ENCODE assay signal across 13 cellular contexts in the genomic region with DNA sequence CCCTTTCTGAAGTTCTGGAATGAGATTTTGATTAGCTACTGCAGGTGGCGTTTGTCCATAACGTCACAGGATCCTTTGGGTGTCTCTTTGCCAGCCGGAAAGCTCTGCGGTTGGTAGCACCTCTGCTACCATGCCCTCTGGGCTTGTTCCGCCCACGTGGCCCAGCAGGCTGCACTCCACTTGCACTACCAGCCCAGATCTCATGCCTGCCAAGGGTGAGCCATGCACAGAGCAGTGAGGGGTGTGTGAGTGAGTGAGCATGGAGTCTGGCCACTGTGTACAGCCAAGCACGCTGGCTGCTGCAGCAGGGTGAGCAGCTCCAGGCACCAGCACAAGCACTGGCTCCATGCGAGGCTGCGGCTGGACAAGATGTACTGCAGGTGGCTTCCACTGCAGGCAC. TPM values are rescaled to one million over a fixed set of nuclear protein-coding genes. Genes with fewer than 3 reads are reported as not detected.
A peak's percentile ranks its signal among the peaks of the same experiment; 100 is the strongest.
DNase-seq lines count a peak whose midpoint lies in the region; ATAC-seq, FAIRE-seq and TF ChIP-seq lines count a peak whose summit lies in the region.
"Had no signal": no experiment of that assay in that cellular context is flagged by ENCODE, and none has a peak within 500 bp of the region (broad histone marks: within the 10 kb centered on the region; RNA-seq: fewer than 3 reads in every experiment).

No MANE protein-coding gene starts in this region.

- ATAC-seq in HepG2, result peak; percentile 64
- no peak for ATAC-seq in right lobe of liver
- ATAC-seq: activated naive CD8-positive, alpha-beta T cell treated with anti-CD3 and anti-CD28 coated beads, Interleukin-2, amount 50 U/mL, for 24 hours had no signal

- H2AFZ ChIP-seq in HepG2 (ENCODE audit: low read length) (no peak overlapping the region), H1 (ENCODE audit: low read length) (no peak overlapping the region)

- H3K18ac ChIP-seq in H1 (ENCODE audit: extremely low read depth, low read length), result no peak overlapping the region

- FAIRE-seq in HepG2 (lab: Jason Lieb, UNC), result no peak
- FAIRE-seq in H1 (lab: Jason Lieb, UNC), result no peak

- POLR2A ChIA-PET in HepG2 (lab: Yijun Ruan, JAX) (no interaction called here), H1 (lab: Charles Lee; ENCODE audit: partially characterized antibody) (interaction anchor here (0.6 to 13.8 kb wide), 17 partner anchors 8 to 456 kb away, joined by 3 to 152 read pairs (median 4); partner anchors contain the start of gene HNRNPDL)

- no peak overlapping the region for H3K4me2 ChIP-seq in HepG2 (ENCODE audit: low read depth, low read length)
- no peak overlapping the region for H3K4me2 ChIP-seq in H1 (ENCODE audit: insufficient read depth in 1 of 2, low read depth in 2 of 2, low read length in 2 of 2)

- CTCF ChIA-PET in HepG2 (lab: Yijun Ruan, JAX; ENCODE audit: low intra/inter-chr PET ratio, low total read pairs) (no interaction called here), H1 (lab: Charles Lee; ENCODE audit: partially characterized antibody) (interaction anchor here (0.7 to 3.1 kb wide), 8 partner anchors 9 to 363 kb away, joined by 3 to 14 read pairs (median 4); partner anchors contain the start of gene HNRNPDL)

- peak overlapping the region; percentile 33; the same call in 1 of the 2 replicates for H2BK12ac ChIP-seq in H1 (ENCODE audit: low read depth, low read length)

- no peak overlapping the region for H2BK5ac ChIP-seq in H1 (ENCODE audit: low read depth, low read length)

- H4K20me1 ChIP-seq in HepG2 (ENCODE audit: insufficient read depth, low read length), result no peaks in the 10 kb centered on the region; the same call in 1 of the 2 replicates
- peaks cover 0 to 5% of the 10 kb centered on the region in 2 experiments for H4K20me1 ChIP-seq in H1 (replicated peaks in 1 of 2; ENCODE audit: control insufficient read depth in 1 of 2, insufficient read depth in 2 of 2, low read length in 2 of 2)

- no peak for TF ChIP-seq EP300 in HepG2 (IDR thresholded peaks at IDR 0.05; ENCODE audit: low read depth in 2 of 2, low read length in 2 of 2)
- no peak for TF ChIP-seq EP300 in HepG2 (CRISPR knock-in tag; IDR thresholded peaks at IDR 0.05; ENCODE audit: borderline replicate concordance)
- TF ChIP-seq EP300 in H1 (IDR thresholded peaks at IDR 0.05; ENCODE audit: borderline replicate concordance in 1 of 2, low read depth in 2 of 2, low read length in 2 of 2), result no peak

- H3K27ac ChIP-seq in HepG2 (ENCODE audit: extremely low read length, insufficient read depth, low read length), result no peak overlapping the region
- no peak overlapping the region for H3K27ac ChIP-seq in right lobe of liver
- H3K27ac ChIP-seq in H1 (ENCODE audit: low read depth, low read length), result no peak overlapping the region
- H3K27ac ChIP-seq in spleen, result no peak overlapping the region

- H3K36me3 ChIP-seq in HepG2 (replicated peaks in 1 of 2; ENCODE audit: control insufficient read depth in 1 of 2, insufficient read depth in 2 of 2, low read length in 2 of 2) (no peaks in the 10 kb centered on the region), right lobe of liver (no peaks in the 10 kb centered on the region), H1 (ENCODE audit: control insufficient read depth in 2 of 4, insufficient read depth in 4 of 4, low read length in 3 of 4) (no peaks in the 10 kb centered on the region; a peak in 2 of 8 replicates), spleen (no peaks in the 10 kb centered on the region)

- no peak overlapping the region for H2BK15ac ChIP-seq in H1 (ENCODE audit: low read length)

- no peak for TF ChIP-seq RAD21 in HepG2 (CRISPR knock-in tag; IDR thresholded peaks at IDR 0.05)
- TF ChIP-seq RAD21 in H1 (IDR thresholded peaks at IDR 0.05 in 1 of 2, conservative IDR thresholded peaks at IDR 0.05 in 1 of 2; ENCODE audit: low read depth in 2 of 2, low read length in 2 of 2), result no peak

- no peaks in the 10 kb centered on the region for H3K23me2 ChIP-seq in H1 (ENCODE audit: low read depth, low read length)

- no peak for DNase-seq in HepG2 (ENCODE audit: low spot score)
- DNase-seq in right lobe of liver, result no peak
- DNase-seq in H1 (ENCODE audit: low read depth in 1 of 2, low spot score in 2 of 2), result no peak
- DNase-seq in kidney tubule cell (ENCODE audit: low spot score), result peak; percentile 79
- no peak for DNase-seq in DMS79 (lab: John Stamatoyannopoulos, UW)
- no peak for DNase-seq in spleen
- no peak for DNase-seq in DMS 273 (lab: John Stamatoyannopoulos, UW; ENCODE audit: unreplicated experiment)
- DNase-seq in activated CD4-positive, alpha-beta T cell treated with anti-CD3 and anti-CD28 coated beads for 4 hours, result no peak
- DNase-seq: activated CD4-positive, alpha-beta T cell treated with anti-CD3 and anti-CD28 coated beads, Interleukin-2, amount 10 ng/mL, durations not matched to agents 24 days and 14 days; activated naive CD8-positive, alpha-beta T cell treated with anti-CD3 and anti-CD28 coated beads, Interleukin-2, amount 50 U/mL, for 24 hours; activated T-cell treated with anti-CD3 and anti-CD28 coated beads, Interleukin-2, amount 50 U/mL, for 48 hours; NCI-H82; T-helper 2 cell had no signal

- no peak overlapping the region for H2BK20ac ChIP-seq in H1 (ENCODE audit: low read length)

- H4K5ac ChIP-seq in H1 (ENCODE audit: insufficient read length, low read depth, low read length), result no peak overlapping the region

- no peak overlapping the region for H3K9ac ChIP-seq in HepG2 (ENCODE audit: insufficient read depth, low read depth, low read length)
- no peak overlapping the region for H3K9ac ChIP-seq in H1 (replicated peaks in 1 of 4; ENCODE audit: extremely low read depth in 1 of 4, low read depth in 3 of 4, low read length in 3 of 4)

- intact Hi-C loops in HepG2 (cut with micrococcal nuclease; ENCODE audit: unreplicated experiment) (no loop called here), right lobe of liver (cut with DNase I) (no loop called here), spleen (cut with DNase I; ENCODE audit: low total_unique reads) (no loop called here)

- H3K4me3 ChIP-seq in HepG2 (replicated peaks in 1 of 3; ENCODE audit: insufficient read depth in 1 of 3, low read depth in 2 of 3, low read length in 3 of 3) (no peak overlapping the region), right lobe of liver (no peak overlapping the region), H1 (ENCODE audit: extremely low read depth in 1 of 4, insufficient read depth in 2 of 4, low read depth in 3 of 4, low read length in 4 of 4) (no peak overlapping the region), spleen (no peak overlapping the region)

- H3K79me1 ChIP-seq in H1 (ENCODE audit: low read depth, low read length), result peaks cover 7% of the 10 kb centered on the region

- no peak overlapping the region for H3K14ac ChIP-seq in H1 (ENCODE audit: insufficient read length)

- H3K27me3 ChIP-seq in HepG2 (ENCODE audit: control insufficient read depth in 1 of 2, insufficient read depth in 2 of 2, low read length in 2 of 2), result no peaks in the 10 kb centered on the region
- no peaks in the 10 kb centered on the region for H3K27me3 ChIP-seq in right lobe of liver
- H3K27me3 ChIP-seq in H1 (replicated peaks in 1 of 4; ENCODE audit: control insufficient read depth in 3 of 4, extremely low read depth in 1 of 4, insufficient read depth in 3 of 4, low read length in 3 of 4), result no peaks in the 10 kb centered on the region
- no peaks in the 10 kb centered on the region for H3K27me3 ChIP-seq in spleen (replicated peaks in 1 of 7)

- H3K56ac ChIP-seq in H1 (replicated peaks; ENCODE audit: insufficient read length, low read depth, low read length), result no peak overlapping the region

- no peak overlapping the region for H3K23ac ChIP-seq in H1 (ENCODE audit: insufficient read length)

- BruUV-seq in HepG2 (replicated peaks; lab: Mats Ljungman, UMichigan), result no TSS peak

- no peak overlapping the region for H4K8ac ChIP-seq in H1 (ENCODE audit: extremely low read depth, insufficient read depth, low read length)

- TF ChIP-seq CTCF in HepG2 (CRISPR knock-in tag; IDR thresholded peaks at IDR 0.05) (no peak), right lobe of liver (IDR thresholded peaks at IDR 0.05) (no peak), H1 (IDR thresholded peaks at IDR 0.05; ENCODE audit: control extremely low read depth in 1 of 3, insufficient read depth in 1 of 3, low read depth in 1 of 3, low read length in 3 of 3) (no peak), spleen (IDR thresholded peaks at IDR 0.05 in 8 of 11, conservative IDR thresholded peaks at IDR 0.05 in 3 of 11) (no peak)

- 0 out of 2 replicates have a peak overlapping the region, but pooled peaks have one; percentile 41 for H2AK5ac ChIP-seq in H1 (ENCODE audit: low read depth, low read length)

- H3K4me1 ChIP-seq in HepG2 (ENCODE audit: insufficient read depth, low read length) (peaks cover 11% of the 10 kb centered on the region), right lobe of liver (peaks cover 0 to 6% (median 0%) of the 10 kb centered on the region in 4 donors), H1 (replicated peaks in 1 of 4; ENCODE audit: control insufficient read depth in 3 of 4, insufficient read depth in 4 of 4, low read length in 3 of 4) (peaks cover 0 to 3% (median 0%) of the 10 kb centered on the region in 4 experiments; a peak in 4 of 7 replicates), spleen (peaks cover 5 to 31% (median 12%) of the 10 kb centered on the region in 6 donors)

- in situ Hi-C loops in HepG2 (cut with HindIII; ENCODE audit: extremely low pct_ligation_motif_present, low pct_unique_long_range_greater_than_20kb), result no loop called here

- H3K79me2 ChIP-seq in HepG2 (ENCODE audit: insufficient read depth, low read length), result peaks cover 12% of the 10 kb centered on the region
- peaks cover 7 to 29% of the 10 kb centered on the region in 2 experiments; a peak in 3 of 4 replicates for H3K79me2 ChIP-seq in H1 (ENCODE audit: control insufficient read depth in 1 of 2, insufficient read depth in 2 of 2, low read length in 2 of 2)

- H4K91ac ChIP-seq in H1 (replicated peaks; ENCODE audit: insufficient read length, low read length), result no peak overlapping the region

- TF ChIP-seq POLR2A in HepG2 (IDR thresholded peaks at IDR 0.05; ENCODE audit: insufficient read depth in 1 of 2, low read depth in 2 of 2, low read length in 2 of 2), result no peak
- TF ChIP-seq POLR2A in right lobe of liver (IDR thresholded peaks at IDR 0.05), result no peak
- no peak for TF ChIP-seq POLR2A in H1 (IDR thresholded peaks at IDR 0.05; ENCODE audit: control extremely low read depth in 1 of 2, low read depth in 2 of 2, low read length in 2 of 2)
- TF ChIP-seq POLR2A in spleen (IDR thresholded peaks at IDR 0.05), result no peak

- 89% methylated on average over 6 of the region's 9 CpGs for WGBS in HepG2 (ENCODE audit: low lambda C conversion rate)
- 89% methylated on average over 4 of the region's 9 CpGs for WGBS in right lobe of liver (ENCODE audit: insufficient coverage, low coverage, low lambda C conversion rate, missing lambda C conversion rate)
- WGBS in H1 (ENCODE audit: extremely low coverage in 1 of 2, insufficient coverage in 1 of 2, insufficient read length in 1 of 2, insufficient replicate concordance in 2 of 2, low coverage in 1 of 2, low lambda C conversion rate in 2 of 2, missing lambda C conversion rate in 1 of 2), 2 experiments, result 89% methylated on average over 9 of the region's 9 CpGs; no CpG with 5 or more reads in 1 of the 2 experiments
- WGBS in spleen, 5 donors, result 92 to 97% (median 96%) methylated on average over 6 to 9 of the region's 9 CpGs

- no peak overlapping the region for H2BK120ac ChIP-seq in H1 (replicated peaks; ENCODE audit: low read depth, low read length)

- no peaks in the 10 kb centered on the region for H3K9me3 ChIP-seq in HepG2 (ENCODE audit: low read length)
- H3K9me3 ChIP-seq in right lobe of liver, result no peaks in the 10 kb centered on the region
- H3K9me3 ChIP-seq in H1 (ENCODE audit: insufficient read depth in 2 of 2, low read depth in 1 of 2, low read length in 1 of 2), result 0 out of 4 replicates have a peak, but pooled peaks cover 0 to 4% of the 10 kb centered on the region in 2 experiments
- peaks cover 0 to 11% (median 0%) of the 10 kb centered on the region in 8 donors for H3K9me3 ChIP-seq in spleen

- no peak overlapping the region for H3K4ac ChIP-seq in H1 (replicated peaks; ENCODE audit: insufficient read length, low read depth, low read length)

RNA-seq across cellular contexts. Expression of gene HNRNPD, which starts 6.6 kb away (rescaled TPM):
- 64.0 and 156 TPM in 2 replicates for total RNA-seq in HepG2 (2016; rRNA removed; fragmentation: Illumina TruSeq; extraction: Trizol)
- total RNA-seq in HepG2 (2016; cell fraction: cytosol; rRNA removed; fragmentation: Illumina TruSeq; extraction: Trizol; ENCODE audit: low read depth), result 12.3 and 15.1 TPM in 2 replicates
- 61.5 and 145 TPM in 2 replicates for total RNA-seq in HepG2 (2016; cell fraction: insoluble cytoplasmic fraction; rRNA removed; fragmentation: Illumina TruSeq; extraction: Trizol)
- 46.1 and 47.0 TPM in 2 replicates for total RNA-seq in HepG2 (2016; cell fraction: membrane; rRNA removed; fragmentation: Illumina TruSeq; extraction: Trizol)
- total RNA-seq in HepG2 (2016; cell fraction: nucleus; rRNA removed; fragmentation: Illumina TruSeq; extraction: Trizol), result 110 and 134 TPM in 2 replicates
- 54.1 and 69.7 TPM in 2 replicates for polyA plus RNA-seq in HepG2 (2011; rRNA removed)
- 21.8 and 23.3 TPM in 2 replicates for polyA plus RNA-seq in HepG2 (2011; cell fraction: cytosol; rRNA removed)
- polyA plus RNA-seq in HepG2 (2011; cell fraction: nucleus; rRNA removed), result 176 and 244 TPM in 2 replicates
- polyA plus RNA-seq in HepG2 (2012), result 157 and 239 TPM in 2 replicates
- 53.9 and 55.1 TPM in 2 replicates for polyA plus RNA-seq in HepG2 (2016; cell fraction: cytosol; fragmentation: Illumina TruSeq; extraction: Trizol; ENCODE audit: low read depth)
- 522 and 595 TPM in 2 replicates for polyA plus RNA-seq in HepG2 (2016; cell fraction: insoluble cytoplasmic fraction; fragmentation: Illumina TruSeq; extraction: Trizol; ENCODE audit: low read depth)
- polyA plus RNA-seq in HepG2 (2016; cell fraction: membrane; fragmentation: Illumina TruSeq; extraction: Trizol; ENCODE audit: low read depth), result 102 and 109 TPM in 2 replicates
- polyA plus RNA-seq in HepG2 (2016; cell fraction: nucleus; fragmentation: Illumina TruSeq; extraction: Trizol; ENCODE audit: insufficient read depth, low read depth), result 411 and 423 TPM in 2 replicates
- 13.6 and 19.8 TPM in 2 replicates for polyA minus RNA-seq in HepG2 (2011; rRNA and poly(A)+ RNA removed; ENCODE audit: low replicate concordance)
- polyA minus RNA-seq in HepG2 (2011; cell fraction: cytosol; rRNA and poly(A)+ RNA removed), result 28.6 and 36.3 TPM in 2 replicates
- polyA minus RNA-seq in HepG2 (2011; cell fraction: nucleus; rRNA and poly(A)+ RNA removed), result 93.0 and 117 TPM in 2 replicates
- 10 to 100 TPM; 34.5 to 67.1 (median 42.6) TPM for total RNA-seq in right lobe of liver
- 642 and 646 TPM in 2 replicates for total RNA-seq in H1 (2021; fragmentation: NEBNext Ultra II Directional; extraction: Animal tissue kit (Norgen Biotek cat#: 25700))
- 118 and 144 TPM in 2 replicates for polyA plus RNA-seq in H1 (2011; rRNA removed)
- 153 TPM for polyA plus RNA-seq in H1 (2011; cell fraction: cytosol; rRNA removed)
- polyA plus RNA-seq in H1 (2011; cell fraction: nucleus; rRNA removed), result 156 TPM
- 510 to 581 TPM (median 530 TPM) in 4 replicates for polyA plus RNA-seq in H1 (2012, experiment 1 of 2)
- polyA plus RNA-seq in H1 (2012, experiment 2 of 2), result 265 TPM
- 610 TPM for polyA plus RNA-seq in H1 (2013, experiment 1 of 2)
- polyA plus RNA-seq in H1 (2013, experiment 2 of 2), result 607 TPM
- polyA minus RNA-seq in H1 (2011; rRNA and poly(A)+ RNA removed), result 33.5 and 37.3 TPM in 2 replicates
- polyA minus RNA-seq in H1 (2011; cell fraction: cytosol; rRNA and poly(A)+ RNA removed), result 85.3 TPM
- polyA minus RNA-seq in H1 (2011; cell fraction: nucleus; rRNA and poly(A)+ RNA removed), result 102 TPM
- 100 to 1,000 TPM; 135 to 208 (median 192) TPM for total RNA-seq in spleen
- polyA plus RNA-seq in spleen, result 100 to 1,000 TPM; 164 to 200 (median 174) TPM

RNA-seq across cellular contexts. Expression of gene HNRNPDL, which starts 49.9 kb away (rescaled TPM):
- 414 and 452 TPM in 2 replicates for total RNA-seq in HepG2 (2016; rRNA removed; fragmentation: Illumina TruSeq; extraction: Trizol)
- total RNA-seq in HepG2 (2016; cell fraction: cytosol; rRNA removed; fragmentation: Illumina TruSeq; extraction: Trizol; ENCODE audit: low read depth), result 143 and 144 TPM in 2 replicates
- total RNA-seq in HepG2 (2016; cell fraction: insoluble cytoplasmic fraction; rRNA removed; fragmentation: Illumina TruSeq; extraction: Trizol), result 427 and 432 TPM in 2 replicates
- 232 and 236 TPM in 2 replicates for total RNA-seq in HepG2 (2016; cell fraction: membrane; rRNA removed; fragmentation: Illumina TruSeq; extraction: Trizol)
- 243 and 271 TPM in 2 replicates for total RNA-seq in HepG2 (2016; cell fraction: nucleus; rRNA removed; fragmentation: Illumina TruSeq; extraction: Trizol)
- 139 and 167 TPM in 2 replicates for polyA plus RNA-seq in HepG2 (2011; rRNA removed)
- 73.1 and 91.3 TPM in 2 replicates for polyA plus RNA-seq in HepG2 (2011; cell fraction: cytosol; rRNA removed)
- polyA plus RNA-seq in HepG2 (2011; cell fraction: nucleus; rRNA removed), result 345 and 410 TPM in 2 replicates
- 216 and 256 TPM in 2 replicates for polyA plus RNA-seq in HepG2 (2012)
- polyA plus RNA-seq in HepG2 (2016; cell fraction: cytosol; fragmentation: Illumina TruSeq; extraction: Trizol; ENCODE audit: low read depth), result 139 and 159 TPM in 2 replicates
- 561 and 571 TPM in 2 replicates for polyA plus RNA-seq in HepG2 (2016; cell fraction: insoluble cytoplasmic fraction; fragmentation: Illumina TruSeq; extraction: Trizol; ENCODE audit: low read depth)
- polyA plus RNA-seq in HepG2 (2016; cell fraction: membrane; fragmentation: Illumina TruSeq; extraction: Trizol; ENCODE audit: low read depth), result 206 and 210 TPM in 2 replicates
- 560 and 581 TPM in 2 replicates for polyA plus RNA-seq in HepG2 (2016; cell fraction: nucleus; fragmentation: Illumina TruSeq; extraction: Trizol; ENCODE audit: insufficient read depth, low read depth)
- 13.6 and 13.9 TPM in 2 replicates for polyA minus RNA-seq in HepG2 (2011; rRNA and poly(A)+ RNA removed; ENCODE audit: low replicate concordance)
- 39.4 and 44.4 TPM in 2 replicates for polyA minus RNA-seq in HepG2 (2011; cell fraction: cytosol; rRNA and poly(A)+ RNA removed)
- 222 and 229 TPM in 2 replicates for polyA minus RNA-seq in HepG2 (2011; cell fraction: nucleus; rRNA and poly(A)+ RNA removed)
- 10 to 100 TPM; 43.0 to 55.0 (median 52.4) TPM for total RNA-seq in right lobe of liver
- 408 and 411 TPM in 2 replicates for total RNA-seq in H1 (2021; fragmentation: NEBNext Ultra II Directional; extraction: Animal tissue kit (Norgen Biotek cat#: 25700))
- 133 and 197 TPM in 2 replicates for polyA plus RNA-seq in H1 (2011; rRNA removed)
- 371 TPM for polyA plus RNA-seq in H1 (2011; cell fraction: cytosol; rRNA removed)
- polyA plus RNA-seq in H1 (2011; cell fraction: nucleus; rRNA removed), result 158 TPM
- 321 to 400 TPM (median 352 TPM) in 4 replicates for polyA plus RNA-seq in H1 (2012, experiment 1 of 2)
- 68.1 TPM for polyA plus RNA-seq in H1 (2012, experiment 2 of 2)
- 392 TPM for polyA plus RNA-seq in H1 (2013, experiment 1 of 2)
- 386 TPM for polyA plus RNA-seq in H1 (2013, experiment 2 of 2)
- 31.2 and 33.1 TPM in 2 replicates for polyA minus RNA-seq in H1 (2011; rRNA and poly(A)+ RNA removed)
- polyA minus RNA-seq in H1 (2011; cell fraction: cytosol; rRNA and poly(A)+ RNA removed), result 81.2 TPM
- 136 TPM for polyA minus RNA-seq in H1 (2011; cell fraction: nucleus; rRNA and poly(A)+ RNA removed)
- 100 to 1,000 TPM; 164 to 229 (median 195) TPM for total RNA-seq in spleen
- 100 to 1,000 TPM; 215 to 226 (median 218) TPM for polyA plus RNA-seq in spleen

RNA-seq across cellular contexts. Expression of gene ENOPH1, which starts 50.0 kb away (rescaled TPM):
- 64.3 and 80.0 TPM in 2 replicates for total RNA-seq in HepG2 (2016; rRNA removed; fragmentation: Illumina TruSeq; extraction: Trizol)
- 8.7 and 10.0 TPM in 2 replicates for total RNA-seq in HepG2 (2016; cell fraction: cytosol; rRNA removed; fragmentation: Illumina TruSeq; extraction: Trizol; ENCODE audit: low read depth)
- total RNA-seq in HepG2 (2016; cell fraction: insoluble cytoplasmic fraction; rRNA removed; fragmentation: Illumina TruSeq; extraction: Trizol), result 60.9 and 87.4 TPM in 2 replicates
- 29.1 and 30.2 TPM in 2 replicates for total RNA-seq in HepG2 (2016; cell fraction: membrane; rRNA removed; fragmentation: Illumina TruSeq; extraction: Trizol)
- total RNA-seq in HepG2 (2016; cell fraction: nucleus; rRNA removed; fragmentation: Illumina TruSeq; extraction: Trizol), result 33.0 and 36.6 TPM in 2 replicates
- 14.2 and 15.5 TPM in 2 replicates for polyA plus RNA-seq in HepG2 (2011; rRNA removed)
- 11.8 and 14.5 TPM in 2 replicates for polyA plus RNA-seq in HepG2 (2011; cell fraction: cytosol; rRNA removed)
- polyA plus RNA-seq in HepG2 (2011; cell fraction: nucleus; rRNA removed), result 5.0 and 6.3 TPM in 2 replicates
- polyA plus RNA-seq in HepG2 (2012), result 32.4 and 38.2 TPM in 2 replicates
- 8.3 and 10.4 TPM in 2 replicates for polyA plus RNA-seq in HepG2 (2016; cell fraction: cytosol; fragmentation: Illumina TruSeq; extraction: Trizol; ENCODE audit: low read depth)
- polyA plus RNA-seq in HepG2 (2016; cell fraction: insoluble cytoplasmic fraction; fragmentation: Illumina TruSeq; extraction: Trizol; ENCODE audit: low read depth), result 106 and 112 TPM in 2 replicates
- polyA plus RNA-seq in HepG2 (2016; cell fraction: membrane; fragmentation: Illumina TruSeq; extraction: Trizol; ENCODE audit: low read depth), result 27.5 and 27.7 TPM in 2 replicates
- 48.1 and 48.2 TPM in 2 replicates for polyA plus RNA-seq in HepG2 (2016; cell fraction: nucleus; fragmentation: Illumina TruSeq; extraction: Trizol; ENCODE audit: insufficient read depth, low read depth)
- polyA minus RNA-seq in HepG2 (2011; rRNA and poly(A)+ RNA removed; ENCODE audit: low replicate concordance), result 5.7 and 11.9 TPM in 2 replicates
- polyA minus RNA-seq in HepG2 (2011; cell fraction: cytosol; rRNA and poly(A)+ RNA removed), result 8.7 and 9.1 TPM in 2 replicates
- 11.1 and 11.8 TPM in 2 replicates for polyA minus RNA-seq in HepG2 (2011; cell fraction: nucleus; rRNA and poly(A)+ RNA removed)
- total RNA-seq in right lobe of liver, result 10 to 100 TPM in 3 of 6 experiments, 1 to 10 TPM in 3; 8.2 to 18.9 (median 9.9) TPM
- 83.0 and 89.3 TPM in 2 replicates for total RNA-seq in H1 (2021; fragmentation: NEBNext Ultra II Directional; extraction: Animal tissue kit (Norgen Biotek cat#: 25700))
- 19.7 and 25.1 TPM in 2 replicates for polyA plus RNA-seq in H1 (2011; rRNA removed)
- 34.9 TPM for polyA plus RNA-seq in H1 (2011; cell fraction: cytosol; rRNA removed)
- polyA plus RNA-seq in H1 (2011; cell fraction: nucleus; rRNA removed), result 22.6 TPM
- polyA plus RNA-seq in H1 (2012, experiment 1 of 2), result 61.7 to 75.0 TPM (median 64.4 TPM) in 4 replicates
- polyA plus RNA-seq in H1 (2012, experiment 2 of 2), result 15.3 TPM
- polyA plus RNA-seq in H1 (2013, experiment 1 of 2), result 49.3 TPM
- 49.9 TPM for polyA plus RNA-seq in H1 (2013, experiment 2 of 2)
- 19.9 and 22.3 TPM in 2 replicates for polyA minus RNA-seq in H1 (2011; rRNA and poly(A)+ RNA removed)
- 19.0 TPM for polyA minus RNA-seq in H1 (2011; cell fraction: cytosol; rRNA and poly(A)+ RNA removed)
- polyA minus RNA-seq in H1 (2011; cell fraction: nucleus; rRNA and poly(A)+ RNA removed), result 23.6 TPM
- total RNA-seq in spleen, result 10 to 100 TPM; 21.6 to 34.4 (median 27.6) TPM
- polyA plus RNA-seq in spleen, result 10 to 100 TPM; 28.6 to 35.9 (median 34.9) TPM
